14 cellular contexts compared by ENCODE assay signal in the genomic region with DNA sequence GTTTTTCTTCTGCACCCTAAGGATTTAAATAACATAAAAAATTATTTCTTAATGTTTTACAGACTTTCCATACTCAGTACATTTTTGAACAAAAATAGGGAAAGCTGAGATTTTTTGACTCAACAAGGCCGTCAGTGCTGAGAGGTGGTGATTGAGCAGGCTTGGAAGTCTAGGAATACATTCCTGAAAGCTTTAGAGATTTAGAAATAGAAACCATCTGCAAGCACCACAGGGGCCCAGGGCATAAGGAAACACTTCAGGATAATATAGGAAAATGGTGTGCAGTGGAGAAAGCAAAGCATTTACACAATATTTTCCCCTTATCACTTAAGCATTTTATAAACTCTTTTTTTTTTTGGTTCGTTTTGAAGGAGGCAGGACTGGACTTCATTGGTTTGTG. TPM values are rescaled to one million over a fixed set of nuclear protein-coding genes. Genes with fewer than 3 reads are reported as not detected.
A peak's percentile ranks its signal among the peaks of the same experiment; 100 is the strongest.
DNase-seq lines count a peak whose midpoint lies in the region; ATAC-seq and TF ChIP-seq lines count a peak whose summit lies in the region.
"Had no signal": no experiment of that assay in that cellular context is flagged by ENCODE, and none has a peak within 500 bp of the region (broad histone marks: within the 10 kb centered on the region; RNA-seq: fewer than 3 reads in every experiment).

No MANE protein-coding gene starts in this region.

- ATAC-seq in stimulated activated naive B cell treated with anti-CD40 and anti-IgM and Interleukin-4, amounts not matched to agents 10 μg/mL and 1 μg/mL and 100 μg/mL, for 72 hours (replicated peaks): no peak
- no peak for ATAC-seq in GM21529 (IDR thresholded peaks at IDR 0.05; ENCODE audit: unreplicated experiment)
- no peak for ATAC-seq in Right ventricle myocardium inferior
- ATAC-seq: esophagus mucosa had no signal

- POLR2A ChIA-PET in MCF 10A (lab: Yijun Ruan, JAX): interaction anchor here (0.6 to 1.1 kb wide), 2 partner anchors 141 to 261 kb away, joined by 3 to 4 read pairs; no protein-coding TSS in a partner anchor
- POLR2A ChIA-PET in CD4-positive, alpha-beta memory T cell (lab: Charles Lee; ENCODE audit: partially characterized antibody): no interaction called here

- intact Hi-C loops in MCF 10A (cut with micrococcal nuclease): no loop called here
- intact Hi-C loops in breast epithelium (cut with DNase I; ENCODE audit: low total_unique reads): no loop called here
- intact Hi-C loops in CD4-positive, alpha-beta memory T cell (cut with micrococcal nuclease): no loop called here
- intact Hi-C loops in Right ventricle myocardium inferior (cut with DNase I): no loop called here

- H3K27ac Mint-ChIP-seq in MCF 10A (ENCODE audit: low read depth, unreplicated experiment): peak overlapping the region; percentile 42
- H3K27ac Mint-ChIP-seq in stimulated activated naive B cell treated with anti-CD40 and anti-IgM and Interleukin-4, amounts not matched to agents 10 μg/mL and 1 μg/mL and 100 μg/mL, for 72 hours: peak overlapping the region; percentile 85
- no peak overlapping the region for H3K27ac Mint-ChIP-seq in CD4-positive, alpha-beta memory T cell

- CTCF ChIA-PET in MCF 10A (lab: Yijun Ruan, JAX): interaction anchor here (0.6 to 0.7 kb wide), 2 partner anchors 866 to 1136 kb away, joined by 3 to 4 read pairs; no protein-coding TSS in a partner anchor
- CTCF ChIA-PET in CD4-positive, alpha-beta memory T cell (lab: Charles Lee; ENCODE audit: partially characterized antibody): interaction anchor here (1.3 kb wide), 1 partner anchor 20 kb away, joined by 4 read pairs; no protein-coding TSS in a partner anchor

- H3K36me3 ChIP-seq in breast epithelium (no peaks in the 10 kb centered on the region), adipocyte (ENCODE audit: control insufficient read depth, insufficient read depth, low read length, severe bottlenecking) (no peaks in the 10 kb centered on the region), hepatocyte (replicated peaks; ENCODE audit: insufficient read depth, low read depth) (no peaks in the 10 kb centered on the region)
- H3K36me3 ChIP-seq in CD4-positive, alpha-beta memory T cell (ENCODE audit: insufficient read depth, low read length): no peaks in the 10 kb centered on the region

- H3K27me3 Mint-ChIP-seq in MCF 10A (ENCODE audit: insufficient read depth, unreplicated experiment): no peaks in the 10 kb centered on the region
- H3K27me3 Mint-ChIP-seq in stimulated activated naive B cell treated with anti-CD40 and anti-IgM and Interleukin-4, amounts not matched to agents 10 μg/mL and 1 μg/mL and 100 μg/mL, for 72 hours: no peaks in the 10 kb centered on the region
- peaks cover 12 to 16% of the 10 kb centered on the region in 2 donors for H3K27me3 Mint-ChIP-seq in CD4-positive, alpha-beta memory T cell

- BruUV-seq in MCF 10A (replicated peaks; lab: Mats Ljungman, UMichigan): no TSS peak

- H3K4me3 ChIP-seq in breast epithelium: no peak overlapping the region
- H3K4me3 ChIP-seq in adipocyte (ENCODE audit: low read length): peak overlapping the region; percentile 51
- H3K4me3 ChIP-seq in hepatocyte: no peak overlapping the region
- H3K4me3 ChIP-seq in CD4-positive, alpha-beta memory T cell (ENCODE audit: low read length in 2 of 2): no peak overlapping the region

- H3K9me2 ChIP-seq in hepatocyte (replicated peaks; ENCODE audit: insufficient read depth): no peaks in the 10 kb centered on the region

- peak overlapping the region; percentile 81 for H3K4me2 ChIP-seq in hepatocyte

- H3K4me1 Mint-ChIP-seq in MCF 10A (ENCODE audit: insufficient read depth, unreplicated experiment): peaks cover 47% of the 10 kb centered on the region
- H3K4me1 Mint-ChIP-seq in stimulated activated naive B cell treated with anti-CD40 and anti-IgM and Interleukin-4, amounts not matched to agents 10 μg/mL and 1 μg/mL and 100 μg/mL, for 72 hours: peaks cover 54 to 81% of the 10 kb centered on the region in 2 donors
- peaks cover 2 to 9% (median 6%) of the 10 kb centered on the region in 4 donors for H3K4me1 Mint-ChIP-seq in CD4-positive, alpha-beta memory T cell

- H3K4me3 Mint-ChIP-seq in MCF 10A (ENCODE audit: unreplicated experiment): no peak overlapping the region
- H3K4me3 Mint-ChIP-seq in stimulated activated naive B cell treated with anti-CD40 and anti-IgM and Interleukin-4, amounts not matched to agents 10 μg/mL and 1 μg/mL and 100 μg/mL, for 72 hours: peak overlapping the region; percentile 39 to 61
- no peak overlapping the region for H3K4me3 Mint-ChIP-seq in CD4-positive, alpha-beta memory T cell

- H3K27ac ChIP-seq in breast epithelium (no peak overlapping the region), hepatocyte (peak overlapping the region; percentile 44)
- H3K27ac ChIP-seq in CD4-positive, alpha-beta memory T cell (ENCODE audit: low read depth, low read length): no peak overlapping the region

- H3K9ac ChIP-seq in adipocyte (ENCODE audit: low read length): no peak overlapping the region

- peaks cover 19% of the 10 kb centered on the region for H3K36me3 Mint-ChIP-seq in MCF 10A (ENCODE audit: insufficient read depth, unreplicated experiment)
- peaks cover 34 to 53% of the 10 kb centered on the region in 2 donors for H3K36me3 Mint-ChIP-seq in stimulated activated naive B cell treated with anti-CD40 and anti-IgM and Interleukin-4, amounts not matched to agents 10 μg/mL and 1 μg/mL and 100 μg/mL, for 72 hours
- H3K36me3 Mint-ChIP-seq in CD4-positive, alpha-beta memory T cell: peaks cover 0 to 3% of the 10 kb centered on the region in 2 donors

- no peak for TF ChIP-seq POLR2A in breast epithelium (IDR thresholded peaks at IDR 0.05)

- H3K79me2 ChIP-seq in hepatocyte: peaks cover 99% of the 10 kb centered on the region

- H3K27me3 ChIP-seq in breast epithelium (no peaks in the 10 kb centered on the region), adipocyte (replicated peaks; ENCODE audit: control insufficient read depth, insufficient read depth, low read length) (no peaks in the 10 kb centered on the region), hepatocyte (no peaks in the 10 kb centered on the region)
- H3K27me3 ChIP-seq in CD4-positive, alpha-beta memory T cell (ENCODE audit: insufficient read depth, low read length): no peaks in the 10 kb centered on the region

- no peak for DNase-seq in MCF 10A (ENCODE audit: unreplicated experiment)
- no peak for DNase-seq in breast epithelium (ENCODE audit: low spot score in 2 of 2)
- DNase-seq in adipocyte (ENCODE audit: low read depth): peak; percentile 66
- no peak for DNase-seq in hepatocyte (ENCODE audit: low spot score)
- no peak for DNase-seq in stimulated activated naive B cell treated with anti-CD40 and anti-IgM and Interleukin-4, amounts not matched to agents 10 μg/mL and 1 μg/mL and 100 μg/mL, for 72 hours
- no peak for DNase-seq in CD4-positive, alpha-beta memory T cell
- no peak for DNase-seq in Right ventricle myocardium inferior (ENCODE audit: missing footprints)
- DNase-seq: activated naive CD4-positive, alpha-beta T cell treated with Interleukin-2 at 50 U/mL for 16 hours; COR-L47; NCI-H526 treated with DMSO at 0.1 percent for 48 hours; posterior cingulate gyrus; Right ventricle myocardium superior had no signal

- no peaks in the 10 kb centered on the region for H3K9me3 ChIP-seq in breast epithelium
- no peaks in the 10 kb centered on the region for H3K9me3 ChIP-seq in adipocyte (ENCODE audit: control insufficient read depth, low read length)
- no peaks in the 10 kb centered on the region for H3K9me3 ChIP-seq in hepatocyte (ENCODE audit: low read depth)
- no peaks in the 10 kb centered on the region for H3K9me3 ChIP-seq in CD4-positive, alpha-beta memory T cell (ENCODE audit: control insufficient read depth in 1 of 2, low read length in 2 of 2)

- H3K4me1 ChIP-seq in breast epithelium: no peaks in the 10 kb centered on the region
- peaks cover 48% of the 10 kb centered on the region for H3K4me1 ChIP-seq in adipocyte (ENCODE audit: control insufficient read depth, insufficient read depth, low read length)
- H3K4me1 ChIP-seq in hepatocyte (ENCODE audit: insufficient read depth): peaks cover 35% of the 10 kb centered on the region
- H3K4me1 ChIP-seq in CD4-positive, alpha-beta memory T cell (ENCODE audit: insufficient read depth, low read length): no peaks in the 10 kb centered on the region

- WGBS in hepatocyte (ENCODE audit: low lambda C conversion rate, missing lambda C conversion rate): 58% methylated on average over 2 of the region's 2 CpGs

- H2AFZ ChIP-seq in hepatocyte: no peak overlapping the region

- TF ChIP-seq CTCF in MCF 10A (IDR thresholded peaks at IDR 0.05; ENCODE audit: unreplicated experiment): no peak
- TF ChIP-seq CTCF in breast epithelium (IDR thresholded peaks at IDR 0.05): no peak
- TF ChIP-seq CTCF in hepatocyte (IDR thresholded peaks at IDR 0.05; ENCODE audit: poor library complexity): no peak

- peaks cover 80% of the 10 kb centered on the region for H4K20me1 ChIP-seq in hepatocyte (ENCODE audit: insufficient read depth, poor library complexity, severe bottlenecking)

- no peaks in the 10 kb centered on the region for H3K9me3 Mint-ChIP-seq in MCF 10A (ENCODE audit: unreplicated experiment)
- H3K9me3 Mint-ChIP-seq in stimulated activated naive B cell treated with anti-CD40 and anti-IgM and Interleukin-4, amounts not matched to agents 10 μg/mL and 1 μg/mL and 100 μg/mL, for 72 hours: no peaks in the 10 kb centered on the region
- H3K9me3 Mint-ChIP-seq in CD4-positive, alpha-beta memory T cell: peaks cover 0 to 7% (median 0%) of the 10 kb centered on the region in 8 donors

RNA-seq across cellular contexts. Expression of a gene that starts 5.2 kb away (rescaled TPM):
- total RNA-seq in MCF 10A (2022): 76.3 and 84.5 TPM in 2 replicates
- 10 to 100 TPM; 19.9 to 50.1 (median 34.9) TPM for total RNA-seq in breast epithelium
- 134 and 137 TPM in 2 replicates for total RNA-seq in hepatocyte
- polyA plus RNA-seq in hepatocyte: 175 and 183 TPM in 2 replicates
- total RNA-seq in CD4-positive, alpha-beta memory T cell: under 1 TPM; 0.69 to 0.90 TPM
- polyA plus RNA-seq in CD4-positive, alpha-beta memory T cell: under 1 TPM; 0.10 to 0.78 TPM
- 3.2 TPM for total RNA-seq in Right ventricle myocardium inferior

Comparison
In these comparisons a context has a peak if more than half of its experiments do, and no peak if none do; other contexts are left out.
1. H3K27ac Mint-ChIP-seq: peak in MCF 10A (single experiment) and stimulated activated naive B cell treated with anti-CD40 and anti-IgM and Interleukin-4, amounts not matched to agents 10 μg/mL and 1 μg/mL and 100 μg/mL, for 72 hours (single experiment); none in CD4-positive, alpha-beta memory T cell (0 of 7).
2. H3K4me3 Mint-ChIP-seq: peak in stimulated activated naive B cell treated with anti-CD40 and anti-IgM and Interleukin-4, amounts not matched to agents 10 μg/mL and 1 μg/mL and 100 μg/mL, for 72 hours (2 of 2); none in MCF 10A (single experiment) and CD4-positive, alpha-beta memory T cell (0 of 8).